Comparison of ENCODE assay signal across 15 cellular contexts in genomic region chr13:114121496-114122466, GRCh38. TPM values are rescaled to one million over a fixed set of nuclear protein-coding genes. Genes with fewer than 3 reads are reported as not detected.
A peak's percentile ranks its signal among the peaks of the same experiment; 100 is the strongest.
DNase-seq lines count a peak whose midpoint lies in the region; ATAC-seq, FAIRE-seq and TF ChIP-seq lines count a peak whose summit lies in the region.
"Had no signal": no experiment of that assay in that cellular context is flagged by ENCODE, and none has a peak within 500 bp of the region (broad histone marks: within the 10 kb centered on the region; RNA-seq: fewer than 3 reads in every experiment).

No MANE protein-coding gene starts in this region.

- H3K27me3 Mint-ChIP-seq in activated CD4-positive, alpha-beta T cell treated with anti-CD3 and anti-CD28 coated beads for 36 hours, result no peaks in the 10 kb centered on the region

- no peak for TF ChIP-seq POLR2A in GM12878 (IDR thresholded peaks at IDR 0.05; ENCODE audit: low read depth, low read length)

- H3K27me3 ChIP-seq in GM12878 (replicated peaks in 1 of 2; ENCODE audit: control insufficient read depth in 2 of 2, insufficient read depth in 2 of 2, low read length in 1 of 2) (no peaks in the 10 kb centered on the region), smooth muscle cell (ENCODE audit: low read depth) (no peaks in the 10 kb centered on the region)

- 89% methylated on average over 35 of the region's 35 CpGs for WGBS in GM12878 (ENCODE audit: insufficient coverage, insufficient replicate concordance, low lambda C conversion rate, missing lambda C conversion rate)
- WGBS in smooth muscle cell (ENCODE audit: low lambda C conversion rate), result 46% methylated on average over 35 of the region's 35 CpGs

- H3K9me3 ChIP-seq in GM12878 (replicated peaks; ENCODE audit: control insufficient read depth, insufficient read depth, low read length) (no peaks in the 10 kb centered on the region; the same call in 2 of the 3 replicates), kidney (ENCODE audit: control insufficient read depth in 1 of 2, low read length in 2 of 2) (no peaks in the 10 kb centered on the region), smooth muscle cell (replicated peaks; ENCODE audit: low read depth) (no peaks in the 10 kb centered on the region)

- no peak for ATAC-seq in activated CD4-positive, alpha-beta T cell treated with anti-CD3 and anti-CD28 coated beads for 36 hours
- ATAC-seq in GM12878, result no peak
- no peak for ATAC-seq in GM21825 (IDR thresholded peaks at IDR 0.05; ENCODE audit: unreplicated experiment)

- TF ChIP-seq EP300 in GM12878 (IDR thresholded peaks at IDR 0.05; ENCODE audit: borderline replicate concordance in 1 of 2, control insufficient read depth in 1 of 2, low read depth in 2 of 2, low read length in 2 of 2), result no peak

- H3K9ac ChIP-seq in GM12878 (ENCODE audit: control insufficient read depth, insufficient read depth, low read length) (no peak overlapping the region), kidney (ENCODE audit: low read length in 2 of 2) (no peak overlapping the region), smooth muscle cell (ENCODE audit: low read depth) (no peak overlapping the region)

- no peak for DNase-seq in activated CD4-positive, alpha-beta T cell treated with anti-CD3 and anti-CD28 coated beads for 36 hours
- DNase-seq in activated CD4-positive, alpha-beta T cell treated with anti-CD3 and anti-CD28 coated beads, Interleukin-2, amount 50 U/mL, for 4 hours, result no peak
- DNase-seq in GM12878 (ENCODE audit: low read depth, low spot score) (no peak), kidney (peak; percentile 66), smooth muscle cell (lab: John Stamatoyannopoulos, UW; ENCODE audit: unreplicated experiment) (no peak), hypothalamus (lab: John Stamatoyannopoulos, UW) (no peak), cortex of kidney (lab: John Stamatoyannopoulos, UW) (no peak)
- DNase-seq: midbrain, NCI-H1436 treated with DMSO at 0.1 percent for 48 hours, T-helper 9 cell had no signal

- POLR2A ChIA-PET in activated CD4-positive, alpha-beta T cell treated with anti-CD3 and anti-CD28 coated beads for 36 hours (lab: Charles Lee), result no interaction called here
- POLR2A ChIA-PET in GM12878 (lab: Charles Lee), result no interaction called here

- peaks cover 7% of the 10 kb centered on the region for H3K9me3 Mint-ChIP-seq in activated CD4-positive, alpha-beta T cell treated with anti-CD3 and anti-CD28 coated beads for 36 hours (ENCODE audit: low read depth)

- H3K4me2 ChIP-seq in GM12878 (ENCODE audit: control insufficient read depth, insufficient read depth) (no peak overlapping the region), smooth muscle cell (peak overlapping the region; percentile 68)

- RAD21 ChIA-PET in GM12878 (lab: Charles Lee; ENCODE audit: unreplicated experiment), result no interaction called here

- peaks cover 11% of the 10 kb centered on the region for H3K4me1 ChIP-seq in GM12878 (ENCODE audit: control insufficient read depth, insufficient read depth, low read length)
- H3K4me1 ChIP-seq in kidney (ENCODE audit: control insufficient read depth in 1 of 2, insufficient read depth in 1 of 2, low read depth in 1 of 2, low read length in 2 of 2), result peaks cover 3 to 11% of the 10 kb centered on the region in 2 donors
- peaks cover 10% of the 10 kb centered on the region for H3K4me1 ChIP-seq in smooth muscle cell (ENCODE audit: low read depth)

- peak; percentile 27 for FAIRE-seq in GM12878 (lab: Jason Lieb, UNC)
- FAIRE-seq in kidney (lab: Jason Lieb, UNC), result no peak
- FAIRE-seq: A204.1 had no signal

- SMC1A ChIA-PET in GM12878 (lab: Charles Lee; ENCODE audit: uncharacterized antibody, unreplicated experiment), result no interaction called here

- H3K27ac Mint-ChIP-seq in activated CD4-positive, alpha-beta T cell treated with anti-CD3 and anti-CD28 coated beads for 36 hours, result peak overlapping the region; percentile 6

- peaks cover 10% of the 10 kb centered on the region for H3K79me2 ChIP-seq in GM12878 (ENCODE audit: control insufficient read depth, insufficient read depth, low read length)
- peaks cover 56% of the 10 kb centered on the region for H3K79me2 ChIP-seq in smooth muscle cell (ENCODE audit: low read depth)

- H3K4me1 Mint-ChIP-seq in activated CD4-positive, alpha-beta T cell treated with anti-CD3 and anti-CD28 coated beads for 36 hours, result peaks cover 81% of the 10 kb centered on the region

- H4K20me1 ChIP-seq in GM12878 (ENCODE audit: control insufficient read depth, insufficient read depth) (no peaks in the 10 kb centered on the region; the same call in 1 of the 2 replicates), smooth muscle cell (ENCODE audit: low read depth) (peaks cover 47% of the 10 kb centered on the region)

- H3K36me3 ChIP-seq in GM12878 (ENCODE audit: control insufficient read depth in 2 of 2, insufficient read depth in 2 of 2, low read length in 1 of 2) (no peaks in the 10 kb centered on the region; a peak in 1 of 4 replicates), kidney (ENCODE audit: control insufficient read depth in 1 of 2, insufficient read depth in 2 of 2, low read length in 2 of 2) (no peaks in the 10 kb centered on the region), smooth muscle cell (ENCODE audit: low read depth) (no peaks in the 10 kb centered on the region)

- in situ Hi-C loops in GM12878 (cut with MboI), result no loop called here

- intact Hi-C loops in activated CD4-positive, alpha-beta T cell treated with anti-CD3 and anti-CD28 coated beads for 36 hours (cut with DNase I, micrococcal nuclease), result no loop called here
- intact Hi-C loops in GM12878 (cut with micrococcal nuclease; ENCODE audit: unreplicated experiment), result no loop called here
- intact Hi-C loops in kidney (cut with DNase I), result no loop called here

- H2AFZ ChIP-seq in GM12878 (ENCODE audit: control insufficient read depth, low read depth, low read length) (no peak overlapping the region), smooth muscle cell (ENCODE audit: low read depth) (no peak overlapping the region)

- TF ChIP-seq CTCF in GM12878 (IDR thresholded peaks at IDR 0.05 in 2 of 3, conservative IDR thresholded peaks at IDR 0.05 in 1 of 3; ENCODE audit: control insufficient read depth in 2 of 3, extremely low read depth in 1 of 3, insufficient read depth in 1 of 3, low read depth in 3 of 3, low read length in 3 of 3) (no peak), kidney (IDR thresholded peaks at IDR 0.05; ENCODE audit: borderline replicate concordance, extremely low read depth, insufficient read depth) (no peak), smooth muscle cell (IDR thresholded peaks at IDR 0.05; ENCODE audit: borderline replicate concordance, insufficient read depth, poor library complexity, severe bottlenecking) (no peak)

- CTCF ChIA-PET in activated CD4-positive, alpha-beta T cell treated with anti-CD3 and anti-CD28 coated beads for 36 hours (lab: Charles Lee), result no interaction called here
- CTCF ChIA-PET in GM12878 (lab: Yijun Ruan, JAX), result no interaction called here

- H3F3A ChIP-seq in smooth muscle cell (ENCODE audit: low read depth), result peaks cover 15% of the 10 kb centered on the region

- no peak overlapping the region for H3K4me3 Mint-ChIP-seq in activated CD4-positive, alpha-beta T cell treated with anti-CD3 and anti-CD28 coated beads for 36 hours

- H3K27ac ChIP-seq in GM12878 (ENCODE audit: control insufficient read depth, insufficient read depth) (no peak overlapping the region), kidney (ENCODE audit: low read depth in 2 of 2, low read length in 2 of 2) (peak overlapping the region in 1 of 2 donors; percentile 3), smooth muscle cell (ENCODE audit: low read depth) (peak overlapping the region; percentile 89)

- H3K36me3 Mint-ChIP-seq in activated CD4-positive, alpha-beta T cell treated with anti-CD3 and anti-CD28 coated beads for 36 hours (ENCODE audit: low read depth), result peaks cover 32% of the 10 kb centered on the region

- BruUV-seq in GM12878 (replicated peaks; lab: Mats Ljungman, UMichigan), result no TSS peak

- TF ChIP-seq RAD21 in GM12878 (IDR thresholded peaks at IDR 0.05; ENCODE audit: insufficient read depth, low read depth, low read length), result no peak

- H3K4me3 ChIP-seq in GM12878 (no peak overlapping the region), kidney (ENCODE audit: low read length in 2 of 2) (no peak overlapping the region), smooth muscle cell (no peak overlapping the region)
- H3K4me3 ChIP-seq: coronary artery, skin epidermis had no signal

RNA-seq across cellular contexts. Expression of gene RASA3, which starts 10.6 kb away (rescaled TPM):
- 10 to 100 TPM; 33.0 to 34.7 TPM for total RNA-seq in activated CD4-positive, alpha-beta T cell treated with anti-CD3 and anti-CD28 coated beads for 36 hours
- total RNA-seq in GM12878 (2013; cell fraction: nucleolus; rRNA removed), result 26.7 and 27.7 TPM in 2 replicates
- total RNA-seq in GM12878 (2014; rRNA removed) (18.2 and 19.1 TPM in 2 replicates), GM12878 (2014; rRNA removed; fragmentation: Illumina TruSeq; extraction: Trizol) (14.6 and 16.6 TPM in 2 replicates), GM12878 (2021) (29.4 and 33.9 TPM in 2 replicates), kidney (28.8 TPM), smooth muscle cell (21.3 and 23.4 TPM in 2 replicates)
- 6.4 TPM for polyA plus RNA-seq in GM12878 (2011; ENCODE audit: low read depth)
- polyA plus RNA-seq in GM12878 (2011; rRNA removed) (10.5 and 15.0 TPM in 2 replicates), GM12878 (2014; fragmentation: Illumina TruSeq; extraction: Trizol) (13.8 and 19.8 TPM in 2 replicates), GM12878 (2014; fragmentation: Nextera tagmentation; extraction: Ambion mirVana) (1 to 10 TPM in 1 of 2 experiments, under 1 TPM in 1; 0.79 to 2.1 TPM), GM12878 (2014; rRNA removed) (28.5 and 29.0 TPM in 2 replicates), GM12878 (2016; fragmentation: Nextera tagmentation; extraction: Ambion mirVana) (10 to 100 TPM; 16.5 to 18.6 TPM), kidney (ENCODE audit: insufficient read depth, low read depth, low replicate concordance) (4.2 TPM), smooth muscle cell (24.4 and 26.8 TPM in 2 replicates)
- polyA plus RNA-seq in GM12878 (2011; cell fraction: cytosol; rRNA removed), result 15.9 and 18.4 TPM in 2 replicates
- polyA plus RNA-seq in GM12878 (2011; cell fraction: nucleus; rRNA removed), result 30.3 and 33.9 TPM in 2 replicates
- 13.9 and 16.8 TPM in 2 replicates for polyA plus RNA-seq in GM12878 (2012)
- polyA minus RNA-seq in GM12878 (2011; rRNA and poly(A)+ RNA removed), result 11.9 and 19.9 TPM in 2 replicates
- polyA minus RNA-seq in GM12878 (2011; cell fraction: cytosol; rRNA and poly(A)+ RNA removed), result 7.7 and 7.9 TPM in 2 replicates
- 7.3 and 11.3 TPM in 2 replicates for polyA minus RNA-seq in GM12878 (2011; cell fraction: nucleus; rRNA and poly(A)+ RNA removed)

RNA-seq across cellular contexts. Expression of gene CFAP97D2, which starts 57.3 kb away (rescaled TPM):
- total RNA-seq in activated CD4-positive, alpha-beta T cell treated with anti-CD3 and anti-CD28 coated beads for 36 hours, result not detected
- not detected in 2 replicates for total RNA-seq in GM12878 (2013; cell fraction: nucleolus; rRNA removed)
- total RNA-seq in GM12878 (2014; rRNA removed) (not detected in 2 replicates), GM12878 (2014; rRNA removed; fragmentation: Illumina TruSeq; extraction: Trizol) (not detected in 2 replicates), GM12878 (2021) (not detected in 2 replicates), kidney (not detected), smooth muscle cell (not detected in 2 replicates)
- not detected for polyA plus RNA-seq in GM12878 (2011; ENCODE audit: low read depth)
- polyA plus RNA-seq in GM12878 (2011; rRNA removed) (not detected in 2 replicates), GM12878 (2014; fragmentation: Illumina TruSeq; extraction: Trizol) (not detected in 2 replicates), GM12878 (2014; fragmentation: Nextera tagmentation; extraction: Ambion mirVana) (not detected), GM12878 (2014; rRNA removed) (not detected in 2 replicates), GM12878 (2016; fragmentation: Nextera tagmentation; extraction: Ambion mirVana) (not detected), kidney (ENCODE audit: insufficient read depth, low read depth, low replicate concordance) (not detected), smooth muscle cell (not detected in 2 replicates)
- not detected in 2 replicates for polyA plus RNA-seq in GM12878 (2011; cell fraction: cytosol; rRNA removed)
- not detected in 2 replicates for polyA plus RNA-seq in GM12878 (2011; cell fraction: nucleus; rRNA removed)
- polyA plus RNA-seq in GM12878 (2012), result not detected in 2 replicates
- polyA minus RNA-seq in GM12878 (2011; rRNA and poly(A)+ RNA removed), result not detected in 2 replicates
- not detected in 2 replicates for polyA minus RNA-seq in GM12878 (2011; cell fraction: cytosol; rRNA and poly(A)+ RNA removed)
- polyA minus RNA-seq in GM12878 (2011; cell fraction: nucleus; rRNA and poly(A)+ RNA removed), result not detected in 2 replicates
- total RNA-seq: HT1080 had no signal
